Comparison of ENCODE assay signal across 9 cellular contexts in genomic region chr17:35257080-35257701, GRCh38. TPM values are rescaled to one million over a fixed set of nuclear protein-coding genes. Genes with fewer than 3 reads are reported as not detected.
DNase-seq lines count a peak whose midpoint lies in the region; ATAC-seq and TF ChIP-seq lines count a peak whose summit lies in the region.
"Had no signal": no experiment of that assay in that cellular context is flagged by ENCODE, and none has a peak within 500 bp of the region (broad histone marks: within the 10 kb centered on the region; RNA-seq: fewer than 3 reads in every experiment).

No MANE protein-coding gene starts in this region.

- ATAC-seq in GM18519 (IDR thresholded peaks at IDR 0.05; ENCODE audit: low FRiP score, unreplicated experiment): no peak

- H3K4me3 Mint-ChIP-seq in immature natural killer cell: peak overlapping the region in 4 of 5 donors; percentile 5 to 40 (median 6)

- WGBS in mesendoderm (ENCODE audit: extremely low coverage, insufficient coverage, low lambda C conversion rate): no CpG with 5 or more reads among the region's 5 CpGs

- H3K4me3 ChIP-seq in left ventricle myocardium inferior (no peak overlapping the region), SJCRH30 (no peak overlapping the region), mesendoderm (ENCODE audit: low read length) (no peak overlapping the region)
- H3K4me3 ChIP-seq in effector memory CD4-positive, alpha-beta T cell (ENCODE audit: insufficient read depth, low read depth, low read length, poor library complexity, severe bottlenecking): no peak overlapping the region
- H3K4me3 ChIP-seq: SJSA1 had no signal

- no peak overlapping the region for H2BK15ac ChIP-seq in mesendoderm (replicated peaks; ENCODE audit: low read depth)

- H2BK5ac ChIP-seq in mesendoderm (ENCODE audit: low read length): no peak overlapping the region

- no peak overlapping the region for H3K9ac ChIP-seq in mesendoderm (ENCODE audit: low read length)

- intact Hi-C loops in left ventricle myocardium inferior (cut with micrococcal nuclease) (no loop called here), cardiac septum (cut with DNase I) (no loop called here)

- peaks cover 28% of the 10 kb centered on the region for H3K36me3 ChIP-seq in left ventricle myocardium inferior
- no peaks in the 10 kb centered on the region for H3K36me3 ChIP-seq in SJCRH30
- H3K36me3 ChIP-seq in effector memory CD4-positive, alpha-beta T cell (ENCODE audit: control insufficient read depth, insufficient read depth, low read length): peaks cover 64% of the 10 kb centered on the region
- H3K36me3 ChIP-seq in mesendoderm (ENCODE audit: control insufficient read depth, insufficient read depth, low read length): no peaks in the 10 kb centered on the region

- no peak for DNase-seq in left ventricle myocardium inferior
- DNase-seq in cardiac septum (ENCODE audit: low spot score): no peak
- DNase-seq in SJCRH30: peak; percentile 50 to 69
- no peak for DNase-seq in immature natural killer cell
- no peak for DNase-seq in effector memory CD4-positive, alpha-beta T cell
- no peak for DNase-seq in mesendoderm
- no peak for DNase-seq in T-helper 9 cell

- TF ChIP-seq CTCF in left ventricle myocardium inferior (IDR thresholded peaks at IDR 0.05; ENCODE audit: borderline replicate concordance): no peak

- no peak overlapping the region for H3K23ac ChIP-seq in mesendoderm (ENCODE audit: low read length)

- no peak overlapping the region for H3K18ac ChIP-seq in mesendoderm (ENCODE audit: low read length)

- H3K4me2 ChIP-seq in mesendoderm (ENCODE audit: low read length): no peak overlapping the region

- H3K4me1 Mint-ChIP-seq in immature natural killer cell: peaks cover 81 to 87% of the 10 kb centered on the region in 2 donors

- no peak overlapping the region for H2BK120ac ChIP-seq in mesendoderm (ENCODE audit: low read depth, low read length)

- H3K4ac ChIP-seq in mesendoderm (ENCODE audit: low read depth, low read length): no peak overlapping the region

- H3K27me3 ChIP-seq in left ventricle myocardium inferior (ENCODE audit: low read depth): no peaks in the 10 kb centered on the region
- no peaks in the 10 kb centered on the region for H3K27me3 ChIP-seq in SJCRH30
- H3K27me3 ChIP-seq in effector memory CD4-positive, alpha-beta T cell (replicated peaks; ENCODE audit: control insufficient read depth, insufficient read depth, low read length, poor library complexity, severe bottlenecking): no peaks in the 10 kb centered on the region
- H3K27me3 ChIP-seq in mesendoderm (ENCODE audit: insufficient read depth, low read length, poor library complexity): no peaks in the 10 kb centered on the region
- H3K27me3 ChIP-seq: SJSA1 had no signal

- no peaks in the 10 kb centered on the region for H3K79me1 ChIP-seq in mesendoderm (ENCODE audit: low read length)

- H3K4me1 ChIP-seq in left ventricle myocardium inferior: peaks cover 43% of the 10 kb centered on the region
- peaks cover 37% of the 10 kb centered on the region for H3K4me1 ChIP-seq in SJCRH30
- H3K4me1 ChIP-seq in effector memory CD4-positive, alpha-beta T cell (ENCODE audit: control insufficient read depth, insufficient read depth, low read length, poor library complexity, severe bottlenecking): peaks cover 24% of the 10 kb centered on the region
- H3K4me1 ChIP-seq in mesendoderm (ENCODE audit: control insufficient read depth, low read depth, low read length): no peaks in the 10 kb centered on the region

- H4K5ac ChIP-seq in mesendoderm (ENCODE audit: low read length): no peak overlapping the region

- no peak overlapping the region for H4K8ac ChIP-seq in mesendoderm (ENCODE audit: low read depth, low read length)

- no peak overlapping the region for H2AK5ac ChIP-seq in mesendoderm (ENCODE audit: low read length)

- H3K79me2 ChIP-seq in mesendoderm (ENCODE audit: control insufficient read depth, insufficient read depth, low read length): no peaks in the 10 kb centered on the region

- H3K9me3 Mint-ChIP-seq in immature natural killer cell: no peaks in the 10 kb centered on the region

- H3K36me3 Mint-ChIP-seq in immature natural killer cell: peaks cover 11 to 33% (median 28%) of the 10 kb centered on the region in 3 donors

- H3K27ac ChIP-seq in left ventricle myocardium inferior (replicated peaks) (peak overlapping the region; percentile 18), SJCRH30 (no peak overlapping the region), mesendoderm (ENCODE audit: low read depth, low read length) (no peak overlapping the region)
- no peak overlapping the region for H3K27ac ChIP-seq in effector memory CD4-positive, alpha-beta T cell (ENCODE audit: insufficient read depth, low read length, poor library complexity, severe bottlenecking)
- H3K27ac ChIP-seq: SJSA1 had no signal

- H3K9me3 ChIP-seq in left ventricle myocardium inferior (replicated peaks) (no peaks in the 10 kb centered on the region), SJCRH30 (replicated peaks) (no peaks in the 10 kb centered on the region)
- H3K9me3 ChIP-seq in effector memory CD4-positive, alpha-beta T cell (ENCODE audit: control insufficient read depth, low read length): no peaks in the 10 kb centered on the region
- H3K9me3 ChIP-seq: SJSA1 had no signal

- H3K56ac ChIP-seq in mesendoderm (ENCODE audit: low read length): no peak overlapping the region

- H3K27me3 Mint-ChIP-seq in immature natural killer cell (ENCODE audit: low read depth in 3 of 3): no peaks in the 10 kb centered on the region

- H3K27ac Mint-ChIP-seq in immature natural killer cell: peak overlapping the region; percentile 74 to 89 (median 86)

RNA-seq across cellular contexts. Expression of gene SLFN5, which starts 14.3 kb away (rescaled TPM):
- total RNA-seq in left ventricle myocardium inferior (8.6 TPM), cardiac septum (13.8 TPM)
- total RNA-seq in SJCRH30 (2014; rRNA removed; shearing (Covaris generic)): 1.5 and 2.5 TPM in 2 replicates
- polyA plus RNA-seq in immature natural killer cell: 100 to 1,000 TPM in 1 of 3 donors, 10 to 100 TPM in 2; 38.5 to 156 (median 84.2) TPM
- 2.3 TPM for polyA plus RNA-seq in mesendoderm (2013, experiment 1 of 2)
- polyA plus RNA-seq in mesendoderm (2013, experiment 2 of 2): 2.0 TPM

Comparison
In these comparisons a context has a peak if more than half of its experiments do, and no peak if none do; other contexts are left out.
1. DNase-seq: peak in SJCRH30 (2 of 2); none in left ventricle myocardium inferior (single experiment), cardiac septum (single experiment), immature natural killer cell (0 of 3), effector memory CD4-positive, alpha-beta T cell (0 of 3), mesendoderm (single experiment) and T-helper 9 cell (single experiment).